Comparison of ENCODE assay signal across 2 cellular contexts in the genomic region with DNA sequence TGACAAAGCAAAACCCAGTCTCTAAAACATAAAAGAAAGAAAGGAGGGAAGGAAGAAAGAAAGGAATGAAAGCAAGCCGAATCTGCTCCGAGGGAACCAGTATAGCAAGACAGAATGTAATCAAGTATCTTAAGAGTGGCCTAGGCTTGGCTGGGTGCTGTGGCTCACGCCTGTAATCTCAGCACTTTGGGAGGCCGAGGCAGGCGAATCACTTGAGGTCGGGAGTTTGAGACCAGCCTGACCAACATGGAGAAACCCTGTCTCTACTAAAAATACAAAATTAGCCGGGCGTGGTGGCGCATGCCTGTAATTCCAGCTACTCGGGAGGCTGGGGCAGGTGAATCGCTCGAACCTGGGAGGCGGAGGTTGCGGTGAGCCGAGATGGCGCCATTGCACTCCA. TPM values are rescaled to one million over a fixed set of nuclear protein-coding genes. Genes with fewer than 3 reads are reported as not detected.
"Had no signal": no experiment of that assay in that cellular context is flagged by ENCODE, and none has a peak within 500 bp of the region (broad histone marks: within the 10 kb centered on the region; RNA-seq: fewer than 3 reads in every experiment).

No MANE protein-coding gene starts in this region.

RNA-seq across cellular contexts. Expression of gene TMEM30B, which starts 39.0 kb away (rescaled TPM):
- total RNA-seq: M059J, SK-MEL-5 had no signal
